26 cellular contexts compared by ENCODE assay signal in the genomic region with DNA sequence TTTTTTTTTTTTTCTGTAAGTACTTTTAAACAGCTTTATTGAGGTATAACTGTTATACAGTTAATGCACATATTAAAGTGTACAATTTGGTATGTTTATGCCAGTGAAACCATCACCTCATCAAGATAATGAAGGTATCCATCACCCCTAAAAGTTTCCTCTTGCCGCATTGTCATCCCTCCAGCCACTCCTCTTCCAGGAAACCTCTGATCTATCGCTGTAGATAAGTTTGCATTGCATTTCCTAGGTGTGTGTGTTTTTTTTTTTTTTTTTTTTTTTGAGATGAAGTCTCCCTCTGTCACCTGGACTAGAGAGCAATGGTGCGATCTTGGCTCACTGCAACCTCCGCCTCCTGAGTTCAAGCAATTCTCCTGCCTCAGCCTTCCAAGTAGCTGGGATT.
"Had no signal": no experiment of that assay in that cellular context is flagged by ENCODE, and none has a peak within 500 bp of the region (broad histone marks: within the 10 kb centered on the region; RNA-seq: fewer than 3 reads in every experiment).

No MANE protein-coding gene starts in this region.

- H3K27ac ChIP-seq: heart left ventricle, ovary, prostate gland, skin epidermis, uterus had no signal

- H3K36me3 Mint-ChIP-seq: immature natural killer cell had no signal

- H3K4me3 ChIP-seq: heart left ventricle, ovary, prostate gland, skin epidermis, uterus had no signal

- H3K36me3 ChIP-seq: heart left ventricle, ovary, prostate gland, uterus had no signal

- H3K4me1 ChIP-seq: uterus had no signal

- H3K9me3 Mint-ChIP-seq: activated B cell treated with CpG ODN at 0.5 μM for 24 hours; immature natural killer cell; nephron progenitor cell; stimulated activated naive CD8-positive, alpha-beta T cell treated with anti-CD3 and anti-CD28 coated beads, Interleukin-15, Interleukin-2, amounts not matched to agents 100 ng/mL and 50 ng/mL, for 24 hours; T-helper 1 cell treated with Interleukin-12 subunit alpha and Interleukin-12 subunit beta and Interleukin-4 antibody, amounts not matched to agents 30 μg/mL and 1 μg/mL, for 36 hours; type B pancreatic cell had no signal

- H3K27ac Mint-ChIP-seq: nephron progenitor cell; stimulated activated naive CD8-positive, alpha-beta T cell treated with anti-CD3 and anti-CD28 coated beads, Interleukin-15, Interleukin-2, amounts not matched to agents 100 ng/mL and 50 ng/mL, for 24 hours; T-helper 1 cell treated with Interleukin-12 subunit alpha and Interleukin-12 subunit beta and Interleukin-4 antibody, amounts not matched to agents 30 μg/mL and 1 μg/mL, for 36 hours; type B pancreatic cell had no signal

- H3K4me3 Mint-ChIP-seq: activated B cell treated with CpG ODN at 0.5 μM for 24 hours; immature natural killer cell; nephron progenitor cell; stimulated activated naive CD8-positive, alpha-beta T cell treated with anti-CD3 and anti-CD28 coated beads, Interleukin-15, Interleukin-2, amounts not matched to agents 100 ng/mL and 50 ng/mL, for 24 hours; T-helper 1 cell treated with Interleukin-12 subunit alpha and Interleukin-12 subunit beta and Interleukin-4 antibody, amounts not matched to agents 30 μg/mL and 1 μg/mL, for 36 hours; type B pancreatic cell had no signal

- ATAC-seq: esophagus mucosa, heart left ventricle, left colon, sciatic nerve had no signal

- DNase-seq: activated B cell treated with CpG ODN at 0.5 μM for 24 hours; activated T-cell treated with anti-CD3 and anti-CD28 coated beads for 4 hours; amygdala; central memory CD4-positive, alpha-beta T cell; foreskin fibroblast; heart left ventricle; hypothalamus; immature natural killer cell; kidney; left colon; mammary epithelial cell; nephron progenitor cell; ovary; retina; stimulated activated CD4-positive, alpha-beta T cell treated with anti-CD3 and anti-CD28 coated beads, Interleukin-12 subunit alpha, Interleukin-12 subunit beta, amount 100 ng/mL, for 4 hours; stimulated activated CD4-positive, alpha-beta T cell treated with anti-CD3 and anti-CD28 coated beads, Interleukin-4, amount 100 ng/mL, for 1 hour; substantia nigra; SW 1271; uterus had no signal

- H3K27me3 ChIP-seq: heart left ventricle, ovary, uterus had no signal

- H3K27me3 Mint-ChIP-seq: activated B cell treated with CpG ODN at 0.5 μM for 24 hours; stimulated activated naive CD8-positive, alpha-beta T cell treated with anti-CD3 and anti-CD28 coated beads, Interleukin-15, Interleukin-2, amounts not matched to agents 100 ng/mL and 50 ng/mL, for 24 hours; type B pancreatic cell had no signal

- H3K9me3 ChIP-seq: heart left ventricle, ovary, prostate gland, uterus had no signal
